Comparison of ENCODE assay signal across 18 cellular contexts in the genomic region with DNA sequence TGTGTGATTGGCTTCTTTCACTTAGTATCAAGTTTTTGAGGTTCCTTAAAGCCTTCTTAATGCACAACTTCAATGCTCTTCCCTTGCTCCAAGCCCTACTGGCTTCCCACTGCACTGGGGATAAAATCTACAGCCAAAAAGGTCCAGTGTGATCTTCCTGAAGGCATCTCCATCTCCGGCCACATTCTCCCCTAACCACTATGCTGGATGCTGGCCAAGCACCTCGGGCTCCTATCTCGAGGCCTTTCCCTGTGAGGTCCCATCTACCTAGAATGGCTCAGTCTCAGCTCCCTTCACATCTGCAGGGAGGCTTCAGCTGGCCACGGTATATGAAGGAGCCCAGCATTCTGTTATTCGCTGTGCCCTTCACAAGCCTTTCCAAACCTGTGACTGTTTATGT. TPM values are rescaled to one million over a fixed set of nuclear protein-coding genes. Genes with fewer than 3 reads are reported as not detected.
"Had no signal": no experiment of that assay in that cellular context is flagged by ENCODE, and none has a peak within 500 bp of the region (broad histone marks: within the 10 kb centered on the region; RNA-seq: fewer than 3 reads in every experiment).

No MANE protein-coding gene starts in this region.

- H3K4me1 ChIP-seq: upper lobe of right lung had no signal

- H3K4me3 Mint-ChIP-seq: activated CD4-positive, alpha-beta T cell treated with anti-CD3 and anti-CD28 coated beads, Interleukin-2, amount 10 ng/mL, durations not matched to agents 7 days and 5 days; activated naive CD4-positive, alpha-beta T cell treated with anti-CD3 and anti-CD28 coated beads, Interleukin-2, amount 50 U/mL, for 24 hours; central memory CD8-positive, alpha-beta T cell; stimulated activated naive CD8-positive, alpha-beta T cell treated with anti-CD3 and anti-CD28 coated beads, Interleukin-15, Interleukin-2, amounts not matched to agents 100 ng/mL and 50 ng/mL, for 24 hours had no signal

- H3K27ac Mint-ChIP-seq: activated CD4-positive, alpha-beta T cell treated with anti-CD3 and anti-CD28 coated beads, Interleukin-2, amount 10 ng/mL, durations not matched to agents 7 days and 5 days; activated naive CD4-positive, alpha-beta T cell treated with anti-CD3 and anti-CD28 coated beads, Interleukin-2, amount 50 U/mL, for 24 hours; activated T-helper 2 cell treated with anti-CD3 and anti-CD28 coated beads, Interferon-gamma antibody, Interleukin-2, Interleukin-4, amounts not matched to agents 10 μg/mL and 5 μg/mL and 100 μg/mL, durations not matched to agents 14 hours and 24 hours and 36 hours; stimulated activated naive CD8-positive, alpha-beta T cell treated with anti-CD3 and anti-CD28 coated beads, Interleukin-15, Interleukin-2, amounts not matched to agents 100 ng/mL and 50 ng/mL, for 24 hours had no signal

- H3K9me3 Mint-ChIP-seq: activated CD4-positive, alpha-beta T cell treated with anti-CD3 and anti-CD28 coated beads, Interleukin-2, amount 10 ng/mL, durations not matched to agents 7 days and 5 days; activated naive CD4-positive, alpha-beta T cell treated with anti-CD3 and anti-CD28 coated beads, Interleukin-2, amount 50 U/mL, for 24 hours; activated T-helper 2 cell treated with anti-CD3 and anti-CD28 coated beads, Interferon-gamma antibody, Interleukin-2, Interleukin-4, amounts not matched to agents 10 μg/mL and 5 μg/mL and 100 μg/mL, durations not matched to agents 14 hours and 24 hours and 36 hours; central memory CD8-positive, alpha-beta T cell; stimulated activated naive CD8-positive, alpha-beta T cell treated with anti-CD3 and anti-CD28 coated beads, Interleukin-15, Interleukin-2, amounts not matched to agents 100 ng/mL and 50 ng/mL, for 24 hours had no signal

- H3K4me3 ChIP-seq: body of pancreas, hepatocyte, pancreas, upper lobe of right lung had no signal

- ATAC-seq: body of pancreas, left ventricle myocardium superior, pancreas, upper lobe of right lung had no signal

- H3K4me1 Mint-ChIP-seq: activated CD4-positive, alpha-beta T cell treated with anti-CD3 and anti-CD28 coated beads, Interleukin-2, amount 10 ng/mL, durations not matched to agents 7 days and 5 days; activated naive CD4-positive, alpha-beta T cell treated with anti-CD3 and anti-CD28 coated beads, Interleukin-2, amount 50 U/mL, for 24 hours had no signal

- H3K27me3 ChIP-seq: body of pancreas, hepatocyte, pancreas, upper lobe of right lung had no signal

- H3K36me3 Mint-ChIP-seq: activated naive CD4-positive, alpha-beta T cell treated with anti-CD3 and anti-CD28 coated beads, Interleukin-2, amount 50 U/mL, for 24 hours had no signal

- H3K36me3 ChIP-seq: pancreas, upper lobe of right lung had no signal

- DNase-seq: activated CD4-positive, alpha-beta T cell treated with anti-CD3 and anti-CD28 coated beads, Interleukin-2, amount 10 ng/mL, durations not matched to agents 7 days and 5 days; activated CD4-positive, CD25-positive, alpha-beta regulatory T cell; amniotic stem cell; cortex of kidney; effector memory CD4-positive, alpha-beta T cell; left ventricle myocardium superior; mesendoderm; pancreas; stimulated activated CD4-positive, alpha-beta T cell treated with anti-CD3 and anti-CD28 coated beads, Interleukin-15, amount 100 ng/mL, for 24 hours; stimulated activated CD4-positive, alpha-beta T cell treated with anti-CD3 and anti-CD28 coated beads, Interleukin-4, amount 100 ng/mL, for 24 hours; upper lobe of right lung had no signal

- H3K27ac ChIP-seq: epithelial cell of prostate, hepatocyte, pancreas, upper lobe of right lung had no signal

- FAIRE-seq: pancreas had no signal

- H3K9me3 ChIP-seq: body of pancreas, pancreas, upper lobe of right lung had no signal

RNA-seq across cellular contexts. Expression of a gene that starts 48.1 kb away (rescaled TPM):
- total RNA-seq: activated CD4-positive, alpha-beta T cell treated with anti-CD3 and anti-CD28 coated beads, Interleukin-2, amount 10 ng/mL, durations not matched to agents 7 days and 5 days had no signal
